In genomic region chr4:38805530-38806145, GRCh38 we compare ENCODE assay signal across 8 cellular contexts. TPM values are rescaled to one million over a fixed set of nuclear protein-coding genes. Genes with fewer than 3 reads are reported as not detected.
DNase-seq lines count a peak whose midpoint lies in the region; ATAC-seq and TF ChIP-seq lines count a peak whose summit lies in the region.

No MANE protein-coding gene starts in this region.

- intact Hi-C loops in sciatic nerve (cut with DNase I): no loop called here

- no peak overlapping the region for H3K27ac ChIP-seq in foreskin keratinocyte

- H3K36me3 ChIP-seq in H7 (replicated peaks; ENCODE audit: control insufficient read depth, insufficient read depth, low read length): no peaks in the 10 kb centered on the region

- peak; percentile 71 for ATAC-seq in HG03103 (IDR thresholded peaks at IDR 0.05; ENCODE audit: low read depth, unreplicated experiment)
- ATAC-seq in sciatic nerve: peak; percentile 80
- no peak for ATAC-seq in foreskin keratinocyte

- no peaks in the 10 kb centered on the region for H3K27me3 ChIP-seq in H7 (ENCODE audit: control insufficient read depth, insufficient read depth, low read length)
- peaks cover 2% of the 10 kb centered on the region for H3K27me3 ChIP-seq in foreskin keratinocyte

- H3K4me1 ChIP-seq in foreskin keratinocyte: peaks cover 9% of the 10 kb centered on the region

- in situ Hi-C loops in GM18951 (cut with MboI; ENCODE audit: low sequenced_read_pairs, unreplicated experiment): no loop called here

- DNase-seq in A172 (ENCODE audit: low spot score) (peak; percentile 41), SKM-1 treated with dmso at 0.1 percent for 144 hours (lab: John Stamatoyannopoulos, UW; ENCODE audit: unreplicated experiment) (peak; percentile 89), fibroblast of villous mesenchyme (ENCODE audit: low read depth) (peak; percentile 27), sciatic nerve (ENCODE audit: low spot score) (no peak), H7 (no peak), foreskin keratinocyte (no peak)

- H3K4me3 ChIP-seq in fibroblast of villous mesenchyme (ENCODE audit: low read depth, low read length): peak overlapping the region; percentile 4
- no peak overlapping the region for H3K4me3 ChIP-seq in H7 (ENCODE audit: insufficient read depth, low read depth, low read length)

- peak; percentile 35 for TF ChIP-seq POLR2A in GM18951 (IDR thresholded peaks at IDR 0.05; ENCODE audit: extremely low read depth, insufficient read depth, insufficient read length)

- TF ChIP-seq CTCF in fibroblast of villous mesenchyme (IDR thresholded peaks at IDR 0.05; ENCODE audit: insufficient read depth, low read depth, low read length): no peak
- TF ChIP-seq CTCF in foreskin keratinocyte (conservative IDR thresholded peaks at IDR 0.05): no peak

RNA-seq across cellular contexts. Expression of gene TLR1, which starts 1.0 kb away (rescaled TPM):
- total RNA-seq in A172 (2014; rRNA removed; shearing (Covaris generic)): 0.60 and 4.6 TPM in 2 replicates
- total RNA-seq in fibroblast of villous mesenchyme (0.32 and 0.86 TPM in 2 replicates), sciatic nerve (28.9 TPM), foreskin keratinocyte (0.21 and 0.27 TPM in 2 replicates)
- total RNA-seq in H7 (2014; rRNA removed; shearing (Covaris generic)): 0.03 TPM in 1 of 2 replicates, not detected in the other
- polyA plus RNA-seq in foreskin keratinocyte: 0.06 and 0.07 TPM in 2 replicates

RNA-seq across cellular contexts. Expression of gene TLR10, which starts 22.8 kb away (rescaled TPM):
- total RNA-seq in A172 (2014; rRNA removed; shearing (Covaris generic)): not detected in 2 replicates
- not detected in 2 replicates for total RNA-seq in fibroblast of villous mesenchyme
- total RNA-seq in sciatic nerve: 1.6 TPM
- total RNA-seq in H7 (2014; rRNA removed; shearing (Covaris generic)): not detected in 2 replicates
- not detected in 2 replicates for total RNA-seq in foreskin keratinocyte
- polyA plus RNA-seq in foreskin keratinocyte: not detected in 2 replicates

RNA-seq across cellular contexts. Expression of gene TLR6, which starts 51.0 kb away (rescaled TPM):
- total RNA-seq in A172 (2014; rRNA removed; shearing (Covaris generic)): 8.1 and 11.0 TPM in 2 replicates
- total RNA-seq in fibroblast of villous mesenchyme (2.3 and 3.0 TPM in 2 replicates), sciatic nerve (8.2 TPM), foreskin keratinocyte (0.41 and 0.53 TPM in 2 replicates)
- under 0.01 TPM in 1 of 2 replicates, not detected in the other for total RNA-seq in H7 (2014; rRNA removed; shearing (Covaris generic))
- polyA plus RNA-seq in foreskin keratinocyte: 0.09 and 0.17 TPM in 2 replicates

Comparison
In these comparisons a context has a peak if more than half of its experiments do, and no peak if none do; other contexts are left out.
1. DNase-seq: peak in A172 (single experiment), SKM-1 treated with dmso at 0.1 percent for 144 hours (single experiment) and fibroblast of villous mesenchyme (single experiment); none in sciatic nerve (single experiment), H7 (single experiment) and foreskin keratinocyte (0 of 2).